In the genomic region with DNA sequence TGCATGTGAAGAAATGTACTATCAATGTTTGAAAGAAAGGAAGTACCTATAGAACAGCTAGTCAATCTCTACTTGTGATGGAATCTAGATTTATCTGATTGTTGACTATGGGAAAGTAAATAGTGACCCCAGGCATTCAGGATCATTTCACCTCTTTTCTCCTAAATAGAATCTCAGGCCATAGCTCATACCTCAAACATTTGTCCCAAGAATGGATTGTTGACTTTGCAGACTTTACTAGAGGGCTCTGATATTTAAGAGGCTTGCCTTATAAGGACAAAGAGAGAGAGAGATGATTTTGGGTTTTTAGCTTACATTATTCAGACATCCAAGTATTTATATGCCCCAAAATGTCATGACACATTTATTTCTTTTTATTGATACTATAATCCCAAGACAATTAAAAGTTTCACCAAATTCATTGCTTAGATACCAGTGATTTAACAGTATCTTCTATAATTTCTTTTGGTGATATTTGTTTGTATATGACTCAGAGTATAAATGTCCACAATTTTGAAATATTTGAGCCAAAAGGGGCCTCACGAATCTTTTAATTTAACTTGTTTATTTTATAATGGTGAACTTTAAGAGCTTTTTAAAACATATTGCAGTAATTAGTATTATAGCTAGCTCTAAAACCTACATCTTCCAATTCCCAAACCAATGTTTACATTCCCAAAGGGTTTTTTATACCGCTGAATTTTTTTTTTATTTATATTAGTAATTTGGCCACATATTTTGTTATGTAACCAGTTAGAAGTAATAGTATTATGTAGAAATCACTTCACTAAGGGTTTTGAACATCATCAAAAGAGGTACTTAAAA, we compare ENCODE assay signal across 18 cellular contexts.
A peak's percentile ranks its signal among the peaks of the same experiment; 100 is the strongest.
DNase-seq lines count a peak whose midpoint lies in the region.
"Had no signal": no experiment of that assay in that cellular context is flagged by ENCODE, and none has a peak within 500 bp of the region (broad histone marks: within the 10 kb centered on the region; RNA-seq: fewer than 3 reads in every experiment).

No MANE protein-coding gene starts in this region.

- H3K23ac ChIP-seq in mesendoderm (ENCODE audit: low read length), result no peak overlapping the region

- H2BK5ac ChIP-seq in mesendoderm (ENCODE audit: low read length), result no peak overlapping the region

- no peaks in the 10 kb centered on the region for H3K79me2 ChIP-seq in ACC112 (ENCODE audit: control insufficient read depth, insufficient read depth, low read length, unreplicated experiment)
- no peaks in the 10 kb centered on the region for H3K79me2 ChIP-seq in mesendoderm (ENCODE audit: control insufficient read depth, insufficient read depth, low read length)

- no peak overlapping the region for H3K4ac ChIP-seq in mesendoderm (ENCODE audit: low read depth, low read length)

- no peak overlapping the region for H2BK15ac ChIP-seq in mesendoderm (replicated peaks; ENCODE audit: low read depth)

- no peak overlapping the region for H3K4me2 ChIP-seq in mesendoderm (ENCODE audit: low read length)
- H3K4me2 ChIP-seq: BLaER1, GM23338 had no signal

- H3K4me1 ChIP-seq in ACC112 (ENCODE audit: control insufficient read depth, insufficient read depth, low read length, unreplicated experiment), result peaks cover 5% of the 10 kb centered on the region
- H3K4me1 ChIP-seq in mesendoderm (ENCODE audit: control insufficient read depth, low read depth, low read length), result no peaks in the 10 kb centered on the region
- H3K4me1 ChIP-seq: BLaER1, Caco-2 had no signal

- H4K5ac ChIP-seq in mesendoderm (ENCODE audit: low read length), result no peak overlapping the region

- H4K8ac ChIP-seq in mesendoderm (ENCODE audit: low read depth, low read length), result no peak overlapping the region

- no peak overlapping the region for H3K56ac ChIP-seq in mesendoderm (ENCODE audit: low read length)

- DNase-seq in H4 (ENCODE audit: low spot score) (peak; percentile 53), dedifferentiated amniotic fluid mesenchymal stem cell (ENCODE audit: extremely low spot score) (peak; percentile 39), mesendoderm (peak; percentile 2), NCI-H1417 treated with DMSO at 0.1 percent for 48 hours (lab: John Stamatoyannopoulos, UW) (no peak), SHP77 (lab: John Stamatoyannopoulos, UW) (no peak), NCI-H1436 treated with DMSO at 0.1 percent for 48 hours (lab: John Stamatoyannopoulos, UW) (no peak), NOMO-1 treated with dmso at 0.1 percent for 144 hours (lab: John Stamatoyannopoulos, UW; ENCODE audit: unreplicated experiment) (no peak)
- DNase-seq: CD8-positive, alpha-beta memory T cell; DMS53; GF-D8; H9; IMR-90; KBM-7 had no signal

- H2BK120ac ChIP-seq in mesendoderm (ENCODE audit: low read depth, low read length), result no peak overlapping the region

- no peak overlapping the region for H3K9ac ChIP-seq in mesendoderm (ENCODE audit: low read length)
- H3K9ac ChIP-seq: BLaER1 had no signal

- H3K4me3 ChIP-seq in ACC112 (ENCODE audit: low read depth, low read length) (no peak overlapping the region), mesendoderm (ENCODE audit: low read length) (no peak overlapping the region)
- H3K4me3 ChIP-seq: BLaER1, GM23338 had no signal

- no peaks in the 10 kb centered on the region for H3K36me3 ChIP-seq in ACC112 (ENCODE audit: insufficient read depth, low read length)
- H3K36me3 ChIP-seq in mesendoderm (ENCODE audit: control insufficient read depth, insufficient read depth, low read length), result no peaks in the 10 kb centered on the region
- H3K36me3 ChIP-seq: BLaER1 had no signal

- H3K79me1 ChIP-seq in mesendoderm (ENCODE audit: low read length), result no peaks in the 10 kb centered on the region

- WGBS in mesendoderm (ENCODE audit: extremely low coverage, insufficient coverage, low lambda C conversion rate), result no CpG with 5 or more reads among the region's 2 CpGs

- no peak overlapping the region for H3K27ac ChIP-seq in ACC112 (ENCODE audit: low read depth, low read length)
- H3K27ac ChIP-seq in mesendoderm (ENCODE audit: low read depth, low read length), result no peak overlapping the region
- H3K27ac ChIP-seq: 22Rv1, BLaER1 had no signal

- H3K27me3 ChIP-seq in ACC112 (ENCODE audit: insufficient read depth, low read length), result no peaks in the 10 kb centered on the region
- no peaks in the 10 kb centered on the region for H3K27me3 ChIP-seq in mesendoderm (ENCODE audit: insufficient read depth, low read length, poor library complexity)
- H3K27me3 ChIP-seq: BLaER1 had no signal

- peak overlapping the region; percentile 11 for H2AFZ ChIP-seq in ACC112 (ENCODE audit: low read length, unreplicated experiment)
- H2AFZ ChIP-seq: GM23338 had no signal

- no peak overlapping the region for H2AK5ac ChIP-seq in mesendoderm (ENCODE audit: low read length)

- H3K18ac ChIP-seq in mesendoderm (ENCODE audit: low read length), result no peak overlapping the region

Comparison
In these comparisons a context has a peak if more than half of its experiments do, and no peak if none do; other contexts are left out.
1. DNase-seq: peak in H4 (single experiment), dedifferentiated amniotic fluid mesenchymal stem cell (single experiment) and mesendoderm (single experiment); none in NCI-H1417 treated with DMSO at 0.1 percent for 48 hours (single experiment), SHP77 (0 of 2), NCI-H1436 treated with DMSO at 0.1 percent for 48 hours (single experiment) and NOMO-1 treated with dmso at 0.1 percent for 144 hours (single experiment).